ENCODE assay signal across 24 cellular contexts in genomic region chr2:186348200-186348599, GRCh38.
DNase-seq lines count a peak whose midpoint lies in the region; ATAC-seq, FAIRE-seq and TF ChIP-seq lines count a peak whose summit lies in the region.
"Had no signal": no experiment of that assay in that cellular context is flagged by ENCODE, and none has a peak within 500 bp of the region (broad histone marks: within the 10 kb centered on the region; RNA-seq: fewer than 3 reads in every experiment).

No MANE protein-coding gene starts in this region.

- no peak overlapping the region for H3K4me2 ChIP-seq in GM23248 (ENCODE audit: unreplicated experiment)

- no peaks in the 10 kb centered on the region for H3K79me2 ChIP-seq in GM23248 (ENCODE audit: insufficient read depth)

- H4K20me1 ChIP-seq in GM23248 (ENCODE audit: insufficient read depth): no peaks in the 10 kb centered on the region

- H3K27me3 ChIP-seq in GM23248 (replicated peaks; ENCODE audit: insufficient read depth) (no peaks in the 10 kb centered on the region), RWPE2 (ENCODE audit: insufficient read depth, poor library complexity, severe bottlenecking) (no peaks in the 10 kb centered on the region)
- H3K27me3 ChIP-seq: ascending aorta, BE2C had no signal

- no peak overlapping the region for H3K27ac Mint-ChIP-seq in CD14-positive monocyte
- H3K27ac Mint-ChIP-seq: activated naive CD4-positive, alpha-beta T cell treated with anti-CD3 and anti-CD28 coated beads, Interleukin-2, amount 50 U/mL, for 24 hours; stimulated activated memory B cell treated with anti-CD40 and anti-IgM and Interleukin-4, amounts not matched to agents 10 μg/mL and 1 μg/mL and 100 μg/mL, for 72 hours had no signal

- no peak overlapping the region for H3K4me3 Mint-ChIP-seq in CD14-positive monocyte
- H3K4me3 Mint-ChIP-seq: activated naive CD4-positive, alpha-beta T cell treated with anti-CD3 and anti-CD28 coated beads, Interleukin-2, amount 50 U/mL, for 24 hours; stimulated activated memory B cell treated with anti-CD40 and anti-IgM and Interleukin-4, amounts not matched to agents 10 μg/mL and 1 μg/mL and 100 μg/mL, for 72 hours had no signal

- no peaks in the 10 kb centered on the region for H3K9me2 ChIP-seq in GM23248 (ENCODE audit: insufficient read depth)

- peaks cover 0 to 3% of the 10 kb centered on the region in 2 donors for H3K36me3 Mint-ChIP-seq in CD14-positive monocyte

- TF ChIP-seq CTCF in RWPE2 (IDR thresholded peaks at IDR 0.05; ENCODE audit: poor library complexity, severe bottlenecking) (no peak), CD14-positive monocyte (IDR thresholded peaks at IDR 0.05) (no peak), coronary artery (IDR thresholded peaks at IDR 0.05) (no peak)

- WGBS in GM23248 (ENCODE audit: low coverage in 1 of 2, low lambda C conversion rate in 2 of 2, missing lambda C conversion rate in 2 of 2), 2 experiments: 25 to 30% methylated on average over 1 of the region's 1 CpG

- in situ Hi-C loops in GM23248 (cut with MboI): no loop called here

- peaks cover 10% of the 10 kb centered on the region for H3K4me1 Mint-ChIP-seq in CD14-positive monocyte
- H3K4me1 Mint-ChIP-seq: activated naive CD4-positive, alpha-beta T cell treated with anti-CD3 and anti-CD28 coated beads, Interleukin-2, amount 50 U/mL, for 24 hours had no signal

- DNase-seq in GM23248 (peak; percentile 4), RWPE2 (ENCODE audit: low spot score) (no peak), iris pigment epithelial cell (ENCODE audit: low read depth) (peak; percentile 35), SIG-M5 (lab: John Stamatoyannopoulos, UW) (no peak), CD14-positive monocyte (ENCODE audit: low spot score) (no peak), coronary artery (ENCODE audit: low spot score) (no peak)
- no peak for DNase-seq in stimulated activated CD4-positive, alpha-beta T cell treated with anti-CD3 and anti-CD28 coated beads, Interleukin-15, amount 100 ng/mL, for 24 hours
- DNase-seq: activated CD4-positive, alpha-beta T cell treated with anti-CD3 and anti-CD28 coated beads, Interleukin-2, amount 50 U/mL, for 48 hours; activated CD4-positive, CD25-positive, alpha-beta regulatory T cell; activated CD8-positive, alpha-beta memory T cell treated with anti-CD3 and anti-CD28 coated beads, Interleukin-2, amount 50 U/mL, for 4 hours; cerebellar nuclear complex; GDM1; NCI-H2171; NCI-H526 treated with DMSO at 0.1 percent for 48 hours; small intestine; SW 1271 had no signal

- intact Hi-C loops in CD14-positive monocyte (cut with micrococcal nuclease): no loop called here

- H3K4me1 ChIP-seq in GM23248 (ENCODE audit: insufficient read depth): peaks cover 10% of the 10 kb centered on the region; the same call in 1 of the 2 replicates
- H3K4me1 ChIP-seq in RWPE2 (ENCODE audit: insufficient read depth, poor library complexity, severe bottlenecking): peaks cover 32% of the 10 kb centered on the region
- H3K4me1 ChIP-seq: ascending aorta had no signal

- H3K27ac ChIP-seq in GM23248 (no peak overlapping the region), RWPE2 (ENCODE audit: poor library complexity, severe bottlenecking) (peak overlapping the region; percentile 42), coronary artery (no peak overlapping the region)
- H3K27ac ChIP-seq: ascending aorta, thoracic aorta had no signal

- no peaks in the 10 kb centered on the region for H3K27me3 Mint-ChIP-seq in CD14-positive monocyte (ENCODE audit: low read depth in 3 of 3)
- H3K27me3 Mint-ChIP-seq: activated naive CD4-positive, alpha-beta T cell treated with anti-CD3 and anti-CD28 coated beads, Interleukin-2, amount 50 U/mL, for 24 hours; stimulated activated memory B cell treated with anti-CD40 and anti-IgM and Interleukin-4, amounts not matched to agents 10 μg/mL and 1 μg/mL and 100 μg/mL, for 72 hours had no signal

- no peaks in the 10 kb centered on the region for H3K9me3 ChIP-seq in GM23248 (ENCODE audit: low read depth)
- H3K9me3 ChIP-seq in RWPE2 (ENCODE audit: severe bottlenecking): no peaks in the 10 kb centered on the region
- H3K9me3 ChIP-seq: ascending aorta, BE2C, thoracic aorta had no signal

- no peaks in the 10 kb centered on the region for H3K36me3 ChIP-seq in GM23248 (ENCODE audit: low read depth)
- H3K36me3 ChIP-seq in RWPE2 (ENCODE audit: low read depth): no peaks in the 10 kb centered on the region
- H3K36me3 ChIP-seq: BE2C, thoracic aorta had no signal

- no peak overlapping the region for H2AFZ ChIP-seq in GM23248

- peak; percentile 49 for ATAC-seq in RWPE2 (ENCODE audit: low read depth)
- ATAC-seq: K562; stimulated activated memory B cell treated with anti-CD40 and anti-IgM and Interleukin-4, amounts not matched to agents 10 μg/mL and 1 μg/mL and 100 μg/mL, for 72 hours had no signal

- H3F3A ChIP-seq in GM23248 (ENCODE audit: insufficient read depth): no peaks in the 10 kb centered on the region

- H3K9me3 Mint-ChIP-seq in CD14-positive monocyte: peaks cover 2 to 9% (median 4%) of the 10 kb centered on the region in 7 donors

- H3K9ac ChIP-seq in GM23248: no peak overlapping the region

- H3K4me3 ChIP-seq in GM23248 (no peak overlapping the region), RWPE2 (ENCODE audit: severe bottlenecking) (no peak overlapping the region), coronary artery (no peak overlapping the region)
- H3K4me3 ChIP-seq: ascending aorta, K562, thoracic aorta had no signal

- peak; percentile 21 for FAIRE-seq in endometrium (lab: Jason Lieb, UNC)
- FAIRE-seq: GM18507, K562, small intestine had no signal

Comparison
In these comparisons a context has a peak if more than half of its experiments do, and no peak if none do; other contexts are left out.
1. DNase-seq: peak in GM23248 (single experiment) and iris pigment epithelial cell (single experiment); none in RWPE2 (single experiment), SIG-M5 (single experiment), CD14-positive monocyte (single experiment), stimulated activated CD4-positive, alpha-beta T cell treated with anti-CD3 and anti-CD28 coated beads, Interleukin-15, amount 100 ng/mL, for 24 hours (single experiment) and coronary artery (single experiment).